Comparison of ENCODE assay signal across 4 cellular contexts in genomic region chr1:155202198-155202597, GRCh38.
TF ChIP-seq lines count a peak whose summit lies in the region.

No MANE protein-coding gene starts in this region.

TF ChIP-seq in SK-N-SH, 30 proteins besides CTCF, POLR2A, EP300 and RAD21:
- TF ChIP-seq GABPA (IDR thresholded peaks at IDR 0.05; ENCODE audit: low read depth) = no peak
- TF ChIP-seq RXRA (IDR thresholded peaks at IDR 0.05; ENCODE audit: borderline replicate concordance, low read depth) = no peak
- TF ChIP-seq, protein P1, sequence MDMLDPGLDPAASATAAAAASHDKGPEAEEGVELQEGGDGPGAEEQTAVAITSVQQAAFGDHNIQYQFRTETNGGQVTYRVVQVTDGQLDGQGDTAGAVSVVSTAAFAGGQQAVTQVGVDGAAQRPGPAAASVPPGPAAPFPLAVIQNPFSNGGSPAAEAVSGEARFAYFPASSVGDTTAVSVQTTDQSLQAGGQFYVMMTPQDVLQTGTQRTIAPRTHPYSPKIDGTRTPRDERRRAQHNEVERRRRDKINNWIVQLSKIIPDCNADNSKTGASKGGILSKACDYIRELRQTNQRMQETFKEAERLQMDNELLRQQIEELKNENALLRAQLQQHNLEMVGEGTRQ (IDR thresholded peaks at IDR 0.05; ENCODE audit: borderline replicate concordance, low read depth, low read length) = no peak
- no peak for TF ChIP-seq RFX5 (IDR thresholded peaks at IDR 0.05; ENCODE audit: low read length)
- TF ChIP-seq EZH2phosphoT487 (IDR thresholded peaks at IDR 0.05; ENCODE audit: borderline replicate concordance, low read depth) = no peak
- TF ChIP-seq TCF12 (IDR thresholded peaks at IDR 0.05) = no peak
- TF ChIP-seq, protein P2, sequence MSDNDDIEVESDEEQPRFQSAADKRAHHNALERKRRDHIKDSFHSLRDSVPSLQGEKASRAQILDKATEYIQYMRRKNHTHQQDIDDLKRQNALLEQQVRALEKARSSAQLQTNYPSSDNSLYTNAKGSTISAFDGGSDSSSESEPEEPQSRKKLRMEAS (IDR thresholded peaks at IDR 0.05; ENCODE audit: low read depth) = no peak
- peak; percentile 45; the same call in 1 of the 2 replicates for TF ChIP-seq POLR2AphosphoS5 (IDR thresholded peaks at IDR 0.05; ENCODE audit: low read depth, low read length)
- TF ChIP-seq SMC3 (IDR thresholded peaks at IDR 0.05; ENCODE audit: low read depth, low read length) = no peak

TF ChIP-seq in SK-N-SH treated with all-trans-retinoic acid at 6 μM for 48 hours, 23 proteins besides CTCF, POLR2A, EP300 and RAD21:
- no peak for TF ChIP-seq ISL1 (CRISPR knock-in tag; IDR thresholded peaks at IDR 0.05)

TF ChIP-seq in H1, 55 proteins besides CTCF, POLR2A, EP300 and RAD21:
- TF ChIP-seq TAF7 (optimal IDR thresholded peaks at IDR 0.05; ENCODE audit: borderline replicate concordance, low read depth, low read length) = no peak
- no peak for TF ChIP-seq HDAC2 (IDR thresholded peaks at IDR 0.05; ENCODE audit: borderline replicate concordance in 1 of 2, low read depth in 2 of 2, low read length in 2 of 2)
- TF ChIP-seq CREB1 (IDR thresholded peaks at IDR 0.05) = no peak
- no peak for TF ChIP-seq EGR1 (IDR thresholded peaks at IDR 0.05; ENCODE audit: borderline replicate concordance, low read depth, low read length)
- no peak for TF ChIP-seq POU5F1 (IDR thresholded peaks at IDR 0.05; ENCODE audit: low read depth, low read length)
- no peak for TF ChIP-seq SP2 (IDR thresholded peaks at IDR 0.05; ENCODE audit: low read length)
- peak; percentile 80 for TF ChIP-seq POLR2AphosphoS5 (IDR thresholded peaks at IDR 0.05; ENCODE audit: low read depth, low read length)
- TF ChIP-seq KDM4A (IDR thresholded peaks at IDR 0.05; ENCODE audit: low read depth, low read length, severe bottlenecking) = no peak

TF ChIP-seq in HEK293T, 16 proteins besides CTCF, POLR2A, EP300 and RAD21:
- TF ChIP-seq TARDBP (IDR thresholded peaks at IDR 0.05) = no peak
- TF ChIP-seq HDGF (IDR thresholded peaks at IDR 0.05; ENCODE audit: borderline replicate concordance) = no peak
- TF ChIP-seq ELF4 (IDR thresholded peaks at IDR 0.05) = no peak
- TF ChIP-seq ZNF384 (IDR thresholded peaks at IDR 0.05) = no peak
- TF ChIP-seq FOXM1 (IDR thresholded peaks at IDR 0.05; ENCODE audit: borderline replicate concordance) = no peak
